In the genomic region with DNA sequence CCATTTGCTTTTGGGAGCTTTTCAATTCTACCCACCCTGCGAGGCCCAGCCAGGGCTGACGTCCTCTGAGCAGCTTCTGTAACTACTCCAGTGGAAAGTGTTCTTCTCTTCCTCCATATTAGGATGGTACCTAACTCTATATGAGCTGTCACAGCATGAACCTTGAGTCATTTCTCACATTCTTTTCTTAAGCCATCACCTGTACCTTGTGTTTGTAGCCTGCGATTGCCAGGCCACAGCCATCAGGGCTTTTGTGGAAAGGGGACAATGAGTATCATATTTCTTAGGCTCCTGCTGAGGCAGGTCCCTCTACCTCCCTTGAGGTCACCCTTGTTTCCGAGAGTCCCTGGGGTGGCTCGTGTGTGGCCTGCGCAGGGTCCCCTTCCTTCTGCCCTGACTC, we compare ENCODE assay signal across 25 cellular contexts.
DNase-seq lines count a peak whose midpoint lies in the region; ATAC-seq and TF ChIP-seq lines count a peak whose summit lies in the region.
"Had no signal": no experiment of that assay in that cellular context is flagged by ENCODE, and none has a peak within 500 bp of the region (broad histone marks: within the 10 kb centered on the region; RNA-seq: fewer than 3 reads in every experiment).

No MANE protein-coding gene starts in this region.

- peaks cover 5% of the 10 kb centered on the region for H3K4me1 Mint-ChIP-seq in activated T-helper 17 cell treated with anti-CD3 and anti-CD28 coated beads, Interleukin-2, amount 50 U/mL, for 72 hours
- peaks cover 29% of the 10 kb centered on the region for H3K4me1 Mint-ChIP-seq in stimulated activated effector memory CD8-positive, alpha-beta T cell treated with anti-CD3 and anti-CD28 coated beads, Interleukin-12 subunit alpha, Interleukin-12 subunit beta, amount 100 ng/mL, for 72 hours

- intact Hi-C loops in IMR-90 (cut with micrococcal nuclease), result no loop called here

- no peaks in the 10 kb centered on the region for H3K27me3 Mint-ChIP-seq in activated T-helper 17 cell treated with anti-CD3 and anti-CD28 coated beads, Interleukin-2, amount 50 U/mL, for 72 hours
- H3K27me3 Mint-ChIP-seq: activated naive CD8-positive, alpha-beta T cell treated with anti-CD3 and anti-CD28 coated beads, Interleukin-2, amount 50 U/mL, for 24 hours; CD4-positive, alpha-beta T cell had no signal

- no peak for ATAC-seq in IMR-90 (ENCODE audit: low read depth)
- peak; percentile 29 for ATAC-seq in activated T-helper 17 cell treated with anti-CD3 and anti-CD28 coated beads, Interleukin-2, amount 50 U/mL, for 72 hours (replicated peaks)
- no peak for ATAC-seq in stimulated activated effector memory CD8-positive, alpha-beta T cell treated with anti-CD3 and anti-CD28 coated beads, Interleukin-12 subunit alpha, Interleukin-12 subunit beta, amount 100 ng/mL, for 72 hours
- no peak for ATAC-seq in HG03135 (IDR thresholded peaks at IDR 0.05; ENCODE audit: unreplicated experiment)
- ATAC-seq: right cardiac atrium had no signal

- H3K4me3 ChIP-seq in IMR-90 (ENCODE audit: insufficient read depth, low read depth, low read length) (no peak overlapping the region), mesenchymal stem cell (ENCODE audit: insufficient read depth in 1 of 2, low read depth in 1 of 2, low read length in 2 of 2) (no peak overlapping the region)
- H3K4me3 ChIP-seq: colonic mucosa, thyroid gland had no signal

- no CpG with 5 or more reads among the region's 6 CpGs for WGBS in IMR-90 (ENCODE audit: extremely low coverage in 2 of 2, insufficient read length in 1 of 2), 2 experiments
- 89% methylated on average over 6 of the region's 6 CpGs for WGBS in mesenchymal stem cell

- H3K23ac ChIP-seq in IMR-90 (ENCODE audit: low read depth, low read length), result no peak overlapping the region
- H3K23ac ChIP-seq in mesenchymal stem cell (ENCODE audit: low read length in 2 of 2), result peak overlapping the region in 1 of 2 experiments; percentile 43

- H3K4ac ChIP-seq in IMR-90 (ENCODE audit: low read depth, low read length), result peak overlapping the region; percentile 85
- peak overlapping the region; percentile 55 to 82 for H3K4ac ChIP-seq in mesenchymal stem cell (ENCODE audit: low read depth in 1 of 2, low read length in 2 of 2)

- H2BK120ac ChIP-seq in IMR-90 (ENCODE audit: low read depth, low read length) (peak overlapping the region; percentile 52), mesenchymal stem cell (ENCODE audit: low read depth, low read length) (no peak overlapping the region)

- H3K4me2 ChIP-seq in IMR-90 (ENCODE audit: low read depth, low read length), result no peak overlapping the region
- no peak overlapping the region for H3K4me2 ChIP-seq in mesenchymal stem cell (ENCODE audit: low read length, poor library complexity, severe bottlenecking)

- H3K27ac Mint-ChIP-seq in activated T-helper 17 cell treated with anti-CD3 and anti-CD28 coated beads, Interleukin-2, amount 50 U/mL, for 72 hours, result no peak overlapping the region
- H3K27ac Mint-ChIP-seq in stimulated activated effector memory CD8-positive, alpha-beta T cell treated with anti-CD3 and anti-CD28 coated beads, Interleukin-12 subunit alpha, Interleukin-12 subunit beta, amount 100 ng/mL, for 72 hours, result no peak overlapping the region
- H3K27ac Mint-ChIP-seq: activated naive CD8-positive, alpha-beta T cell treated with anti-CD3 and anti-CD28 coated beads, Interleukin-2, amount 50 U/mL, for 24 hours; CD4-positive, alpha-beta T cell; nephron progenitor cell had no signal

- peak overlapping the region; percentile 2 to 23; a peak in 1 of 4 replicates for H4K8ac ChIP-seq in IMR-90 (ENCODE audit: low read depth in 2 of 2, low read length in 2 of 2)
- peak overlapping the region; percentile 32 for H4K8ac ChIP-seq in mesenchymal stem cell (ENCODE audit: low read length)

- H3K27ac ChIP-seq in IMR-90 (ENCODE audit: insufficient read depth, low read length), result no peak overlapping the region; the same call in 1 of the 2 replicates
- no peak overlapping the region for H3K27ac ChIP-seq in mesenchymal stem cell (ENCODE audit: low read length, poor library complexity, severe bottlenecking)
- H3K27ac ChIP-seq: 22Rv1, brain microvascular endothelial cell, colonic mucosa, thyroid gland had no signal

- no TSS peak for BruUV-seq in IMR-90 (replicated peaks; lab: Mats Ljungman, UMichigan)

- peak; percentile 41 for DNase-seq in DMS53 (lab: John Stamatoyannopoulos, UW)
- no peak for DNase-seq in DMS53 treated with DMSO at 0.1 percent for 48 hours (lab: John Stamatoyannopoulos, UW; ENCODE audit: unreplicated experiment)
- no peak for DNase-seq in IMR-90
- DNase-seq in mesenchymal stem cell, result no peak
- no peak for DNase-seq in OCI-M2 (lab: John Stamatoyannopoulos, UW; ENCODE audit: unreplicated experiment)
- no peak for DNase-seq in stimulated activated effector memory CD8-positive, alpha-beta T cell treated with anti-CD3 and anti-CD28 coated beads, Interleukin-12 subunit alpha, Interleukin-12 subunit beta, amount 100 ng/mL, for 72 hours (ENCODE audit: low spot score in 2 of 2)
- DNase-seq: activated CD4-positive, alpha-beta T cell treated with anti-CD3 and anti-CD28 coated beads, Interleukin-2, amount 50 U/mL, for 4 hours; activated CD8-positive, alpha-beta memory T cell treated with anti-CD3 and anti-CD28 coated beads, Interleukin-2, amount 50 U/mL, for 4 hours; activated effector memory CD4-positive, alpha-beta T cell treated with anti-CD3 and anti-CD28 coated beads, Interleukin-2, amount 50 U/mL, for 16 hours; activated naive CD8-positive, alpha-beta T cell treated with anti-CD3 and anti-CD28 coated beads, Interleukin-2, amount 50 U/mL, for 24 hours; brain microvascular endothelial cell; CD4-positive, alpha-beta T cell; colonic mucosa; effector memory CD4-positive, alpha-beta T cell; hypothalamus; NCI-H1417; nephron progenitor cell; right cardiac atrium; Right ventricle myocardium superior; stimulated activated CD4-positive, alpha-beta T cell treated with anti-CD3 and anti-CD28 coated beads, Interleukin-4, amount 100 ng/mL, for 4 hours; stimulated activated naive CD4-positive, alpha-beta T cell treated with Interleukin-2 at 50 U/mL for 16 hours; thyroid gland had no signal

- H3K9me3 ChIP-seq in IMR-90 (ENCODE audit: control insufficient read depth, insufficient read depth, low read length) (no peaks in the 10 kb centered on the region; the same call in 1 of the 2 replicates), mesenchymal stem cell (ENCODE audit: control insufficient read depth, low read length) (no peaks in the 10 kb centered on the region)
- H3K9me3 ChIP-seq: colonic mucosa, thyroid gland had no signal

- TF ChIP-seq RAD21 in IMR-90 (IDR thresholded peaks at IDR 0.05; ENCODE audit: low read length), result no peak

- POLR2A ChIA-PET in IMR-90 (lab: Charles Lee; ENCODE audit: unreplicated experiment), result no interaction called here

- TF ChIP-seq POLR2A in IMR-90 (IDR thresholded peaks at IDR 0.05; ENCODE audit: low read depth, low read length), result no peak

- H4K91ac ChIP-seq in IMR-90 (ENCODE audit: insufficient read depth, low read depth, low read length) (no peak overlapping the region; the same call in 1 of the 2 replicates), mesenchymal stem cell (ENCODE audit: low read length) (peak overlapping the region; percentile 47)

- no peak overlapping the region for H3K56ac ChIP-seq in IMR-90 (ENCODE audit: extremely low read depth, insufficient read depth, low read length)

- H3K27me3 ChIP-seq in IMR-90 (ENCODE audit: control insufficient read depth, insufficient read depth, low read length), result no peaks in the 10 kb centered on the region
- no peaks in the 10 kb centered on the region for H3K27me3 ChIP-seq in mesenchymal stem cell (ENCODE audit: control insufficient read depth in 1 of 2, insufficient read depth in 1 of 2, low read length in 2 of 2)
- H3K27me3 ChIP-seq: brain microvascular endothelial cell, colonic mucosa, thyroid gland had no signal

- H3K9me3 Mint-ChIP-seq in activated T-helper 17 cell treated with anti-CD3 and anti-CD28 coated beads, Interleukin-2, amount 50 U/mL, for 72 hours, result peaks cover 7% of the 10 kb centered on the region
- peaks cover 2% of the 10 kb centered on the region for H3K9me3 Mint-ChIP-seq in stimulated activated effector memory CD8-positive, alpha-beta T cell treated with anti-CD3 and anti-CD28 coated beads, Interleukin-12 subunit alpha, Interleukin-12 subunit beta, amount 100 ng/mL, for 72 hours
- H3K9me3 Mint-ChIP-seq: nephron progenitor cell had no signal

- H3K9me1 ChIP-seq in IMR-90 (ENCODE audit: insufficient read depth, low read length), result peaks cover 28% of the 10 kb centered on the region

- TF ChIP-seq CTCF in IMR-90 (conservative IDR thresholded peaks at IDR 0.05; ENCODE audit: low read depth, low read length), result no peak

- peak overlapping the region; percentile 43; the same call in 1 of the 2 replicates for H3K14ac ChIP-seq in IMR-90 (replicated peaks; ENCODE audit: low read depth, low read length)
- H3K14ac ChIP-seq in mesenchymal stem cell (ENCODE audit: low read length in 2 of 2), result peak overlapping the region in 1 of 2 experiments; percentile 18

- no peaks in the 10 kb centered on the region for H4K20me1 ChIP-seq in IMR-90 (ENCODE audit: insufficient read depth, low read length)

- H3K4me3 Mint-ChIP-seq in activated T-helper 17 cell treated with anti-CD3 and anti-CD28 coated beads, Interleukin-2, amount 50 U/mL, for 72 hours, result no peak overlapping the region
- H3K4me3 Mint-ChIP-seq in stimulated activated effector memory CD8-positive, alpha-beta T cell treated with anti-CD3 and anti-CD28 coated beads, Interleukin-12 subunit alpha, Interleukin-12 subunit beta, amount 100 ng/mL, for 72 hours, result no peak overlapping the region
- H3K4me3 Mint-ChIP-seq: activated naive CD8-positive, alpha-beta T cell treated with anti-CD3 and anti-CD28 coated beads, Interleukin-2, amount 50 U/mL, for 24 hours; CD4-positive, alpha-beta T cell; nephron progenitor cell had no signal

- H3K9ac ChIP-seq in IMR-90 (ENCODE audit: low read depth, low read length), result no peak overlapping the region
- H3K9ac ChIP-seq in mesenchymal stem cell (ENCODE audit: low read length), result no peak overlapping the region

- no peak overlapping the region for H3K18ac ChIP-seq in IMR-90 (ENCODE audit: low read depth, low read length)
- H3K18ac ChIP-seq in mesenchymal stem cell (ENCODE audit: low read depth in 1 of 2, low read length in 2 of 2), result peak overlapping the region; percentile 25 to 64

- H2AFZ ChIP-seq in IMR-90 (replicated peaks; ENCODE audit: low read length, poor library complexity), result no peak overlapping the region
- H2AFZ ChIP-seq in mesenchymal stem cell (ENCODE audit: low read depth, low read length), result no peak overlapping the region

- peak overlapping the region; percentile 58 for H2AK9ac ChIP-seq in IMR-90 (replicated peaks; ENCODE audit: low read depth, low read length, poor library complexity)

- H2BK5ac ChIP-seq in IMR-90 (ENCODE audit: low read depth, low read length, poor library complexity, severe bottlenecking) (no peak overlapping the region), mesenchymal stem cell (ENCODE audit: low read depth, low read length, poor library complexity, severe bottlenecking) (no peak overlapping the region)

- H3K36me3 Mint-ChIP-seq in activated T-helper 17 cell treated with anti-CD3 and anti-CD28 coated beads, Interleukin-2, amount 50 U/mL, for 72 hours (ENCODE audit: low read depth), result no peaks in the 10 kb centered on the region
- no peaks in the 10 kb centered on the region for H3K36me3 Mint-ChIP-seq in stimulated activated effector memory CD8-positive, alpha-beta T cell treated with anti-CD3 and anti-CD28 coated beads, Interleukin-12 subunit alpha, Interleukin-12 subunit beta, amount 100 ng/mL, for 72 hours

- H3K79me1 ChIP-seq in IMR-90 (ENCODE audit: low read depth in 1 of 2, low read length in 2 of 2) (peaks cover 0 to 13% of the 10 kb centered on the region in 2 experiments; a peak in 1 of 4 replicates), mesenchymal stem cell (replicated peaks; ENCODE audit: low read length, poor library complexity, severe bottlenecking) (no peaks in the 10 kb centered on the region)

- CTCF ChIA-PET in IMR-90 (lab: Yijun Ruan, JAX), result no interaction called here

- H3K36me3 ChIP-seq in IMR-90 (ENCODE audit: control insufficient read depth, insufficient read depth, low read length), result no peaks in the 10 kb centered on the region
- no peaks in the 10 kb centered on the region for H3K36me3 ChIP-seq in mesenchymal stem cell (ENCODE audit: control insufficient read depth in 1 of 2, insufficient read depth in 2 of 2, low read depth in 1 of 2, low read length in 2 of 2)
- H3K36me3 ChIP-seq: brain microvascular endothelial cell, colonic mucosa, thyroid gland had no signal

- H2AK5ac ChIP-seq in IMR-90 (ENCODE audit: low read depth, low read length) (peak overlapping the region; percentile 86), mesenchymal stem cell (ENCODE audit: low read length, severe bottlenecking) (no peak overlapping the region)

- peak overlapping the region; percentile 62; the same call in 1 of the 3 replicates for H2BK15ac ChIP-seq in IMR-90 (ENCODE audit: low read depth, low read length)
- H2BK15ac ChIP-seq in mesenchymal stem cell (ENCODE audit: low read depth, poor library complexity, severe bottlenecking), result peak overlapping the region; percentile 89

- dilution Hi-C loops in IMR-90 (cut with HindIII; ENCODE audit: low sequenced_read_pairs, unreplicated experiment), result no loop called here

- H2BK20ac ChIP-seq in IMR-90 (ENCODE audit: low read depth, low read length), result 0 out of 2 replicates have a peak overlapping the region, but pooled peaks have one; percentile 27

- H3K4me1 ChIP-seq in IMR-90 (ENCODE audit: control insufficient read depth, insufficient read depth, low read length), result peaks cover 22% of the 10 kb centered on the region
- H3K4me1 ChIP-seq in mesenchymal stem cell (ENCODE audit: control insufficient read depth, insufficient read depth, low read depth, low read length), result peaks cover 16% of the 10 kb centered on the region
- H3K4me1 ChIP-seq: colonic mucosa had no signal

- in situ Hi-C loops in IMR-90 (cut with MboI; ENCODE audit: low sequenced_read_pairs), result no loop called here

- H2BK12ac ChIP-seq in mesenchymal stem cell (ENCODE audit: low read length in 2 of 2), result peak overlapping the region; percentile 74 to 87

- no peak overlapping the region; the same call in 1 of the 2 replicates for H4K5ac ChIP-seq in IMR-90 (ENCODE audit: low read depth, low read length)
